ENCODE assay signal across 10 cellular contexts in genomic region chr17:16516594-16517018, GRCh38. TPM values are rescaled to one million over a fixed set of nuclear protein-coding genes. Genes with fewer than 3 reads are reported as not detected.
DNase-seq lines count a peak whose midpoint lies in the region; ATAC-seq and TF ChIP-seq lines count a peak whose summit lies in the region.
"Had no signal": no experiment of that assay in that cellular context is flagged by ENCODE, and none has a peak within 500 bp of the region (broad histone marks: within the 10 kb centered on the region; RNA-seq: fewer than 3 reads in every experiment).

No MANE protein-coding gene starts in this region.

- H3K36me3 ChIP-seq in left ventricle myocardium inferior: no peaks in the 10 kb centered on the region

- intact Hi-C loops in left ventricle myocardium inferior (cut with micrococcal nuclease) (loop anchor here (5.0 kb wide), 1 partner anchor 54 kb away; no protein-coding TSS in a partner anchor), natural killer cell (cut with micrococcal nuclease) (no loop called here)

- H3K36me3 Mint-ChIP-seq in natural killer cell: no peaks in the 10 kb centered on the region

- peaks cover 16% of the 10 kb centered on the region for H3K27me3 ChIP-seq in left ventricle myocardium inferior (ENCODE audit: low read depth)

- H3K27ac ChIP-seq in left ventricle myocardium inferior (replicated peaks) (no peak overlapping the region), temporal lobe (ENCODE audit: low read depth, low read length) (peak overlapping the region; percentile 18)
- H3K27ac ChIP-seq: KMS-11 had no signal

- DNase-seq in NCI-H524 (lab: John Stamatoyannopoulos, UW): peak; percentile 30 to 49
- no peak for DNase-seq in NCI-H524 treated with DMSO at 0.1 percent for 48 hours (lab: John Stamatoyannopoulos, UW)
- DNase-seq in SW480 (ENCODE audit: low spot score): peak; percentile 83
- DNase-seq in left ventricle myocardium inferior: no peak
- DNase-seq in activated CD4-positive, alpha-beta T cell treated with anti-CD3 and anti-CD28 coated beads, Interleukin-2, amount 50 U/mL, for 4 hours: no peak
- no peak for DNase-seq in natural killer cell

- H3K4me1 Mint-ChIP-seq in natural killer cell: peaks cover 6 to 14% of the 10 kb centered on the region in 2 donors

- peak overlapping the region; percentile 44 for H3K4me3 ChIP-seq in left ventricle myocardium inferior

- no peaks in the 10 kb centered on the region for H3K9me3 ChIP-seq in left ventricle myocardium inferior (replicated peaks)

- no peak for TF ChIP-seq CTCF in left ventricle myocardium inferior (IDR thresholded peaks at IDR 0.05; ENCODE audit: borderline replicate concordance)
- no peak for TF ChIP-seq CTCF in natural killer cell (IDR thresholded peaks at IDR 0.05)

- H3K27me3 Mint-ChIP-seq in natural killer cell (ENCODE audit: low read depth in 2 of 2): peaks cover 33 to 37% of the 10 kb centered on the region in 2 donors

- ATAC-seq in natural killer cell (no peak), HG03025 (IDR thresholded peaks at IDR 0.05; ENCODE audit: low FRiP score, unreplicated experiment) (no peak)

- H3K4me1 ChIP-seq in left ventricle myocardium inferior: peaks cover 15% of the 10 kb centered on the region

- no peaks in the 10 kb centered on the region for H3K9me3 Mint-ChIP-seq in natural killer cell

- H3K27ac Mint-ChIP-seq in natural killer cell: no peak overlapping the region
- H3K27ac Mint-ChIP-seq: B cell had no signal

- no peak overlapping the region for H3K4me3 Mint-ChIP-seq in natural killer cell
- H3K4me3 Mint-ChIP-seq: B cell had no signal

RNA-seq across cellular contexts. Expression of gene LRRC75A, which starts 24.6 kb away (rescaled TPM):
- 0.96 TPM for total RNA-seq in left ventricle myocardium inferior
- 4.7 TPM for total RNA-seq in temporal lobe
- total RNA-seq in natural killer cell: 1 to 10 TPM; 2.6 to 3.0 (median 3.0) TPM

RNA-seq across cellular contexts. Expression of gene ZNF287, which starts 52.4 kb away (rescaled TPM):
- total RNA-seq in left ventricle myocardium inferior: 9.9 TPM
- total RNA-seq in temporal lobe: 19.4 TPM
- total RNA-seq in natural killer cell: 1 to 10 TPM; 2.4 to 7.4 (median 5.3) TPM

Comparison
In these comparisons a context has a peak if more than half of its experiments do, and no peak if none do; other contexts are left out.
1. DNase-seq: peak in NCI-H524 (2 of 2) and SW480 (single experiment); none in NCI-H524 treated with DMSO at 0.1 percent for 48 hours (single experiment), left ventricle myocardium inferior (single experiment), activated CD4-positive, alpha-beta T cell treated with anti-CD3 and anti-CD28 coated beads, Interleukin-2, amount 50 U/mL, for 4 hours (0 of 2) and natural killer cell (single experiment).